Comparison of ENCODE assay signal across 1 cellular context in genomic region chr22:38982008-38982927, GRCh38.
TF ChIP-seq lines count a peak whose summit lies in the region.

APOBEC3B (plus strand) TSS chr22:38982347; CDS start chr22:38982454, 107 bp downstream.

TF ChIP-seq in SK-N-SH treated with all-trans-retinoic acid at 6 μM for 48 hours, 23 proteins besides CTCF, POLR2A, EP300 and RAD21 (continued from another document):
- TF ChIP-seq TSHZ2 (CRISPR knock-in tag; IDR thresholded peaks at IDR 0.05), result no peak
- TF ChIP-seq CREB5 (CRISPR knock-in tag; IDR thresholded peaks at IDR 0.05; ENCODE audit: low read depth), result no peak
